Comparison of ENCODE assay signal across 1 cellular context in genomic region chr1:23395849-23396248, GRCh38.
TF ChIP-seq lines count a peak whose summit lies in the region.

No MANE protein-coding gene starts in this region.

TF ChIP-seq in K562, 482 proteins besides CTCF, POLR2A, EP300 and RAD21:
- peak; percentile 74 for TF ChIP-seq C11orf30 (IDR thresholded peaks at IDR 0.05; ENCODE audit: low read depth)
- TF ChIP-seq MAFG (tag; conservative IDR thresholded peaks at IDR 0.05) = peak; percentile 60
- no peak for TF ChIP-seq ID3 (CRISPR knock-in tag; IDR thresholded peaks at IDR 0.05)
- no peak for TF ChIP-seq ID3 (tag; IDR thresholded peaks at IDR 0.05)
- TF ChIP-seq MAFF (IDR thresholded peaks at IDR 0.05; ENCODE audit: low read length) = peak; percentile 59
- peak; percentile 88 for TF ChIP-seq ZNF316 (IDR thresholded peaks at IDR 0.05)
